In genomic region chr2:177174456-177174855, GRCh38 we compare ENCODE assay signal across 1 cellular context.
TF ChIP-seq lines count a peak whose summit lies in the region.

No MANE protein-coding gene starts in this region.

TF ChIP-seq in GM23338, 12 proteins besides CTCF, POLR2A, EP300 and RAD21 (continued from another document):
- no peak for TF ChIP-seq ZNF462 (CRISPR knock-in tag; IDR thresholded peaks at IDR 0.05)
- TF ChIP-seq ZNF114 (CRISPR knock-in tag; IDR thresholded peaks at IDR 0.05) = no peak
- no peak for TF ChIP-seq ZNF331 (CRISPR knock-in tag; IDR thresholded peaks at IDR 0.05; ENCODE audit: low read depth)
- no peak for TF ChIP-seq CREB1 (CRISPR knock-in tag; IDR thresholded peaks at IDR 0.05; ENCODE audit: low read depth)
- no peak for TF ChIP-seq JUNB (IDR thresholded peaks at IDR 0.05; ENCODE audit: unreplicated experiment)
- no peak for TF ChIP-seq NANOG (IDR thresholded peaks at IDR 0.05; ENCODE audit: borderline replicate concordance)
- no peak for TF ChIP-seq EZH2phosphoT487 (IDR thresholded peaks at IDR 0.05; ENCODE audit: unreplicated experiment)
- no peak for TF ChIP-seq EZH2 (IDR thresholded peaks at IDR 0.05; ENCODE audit: low read depth, unreplicated experiment)
- TF ChIP-seq POLR2AphosphoS5 (IDR thresholded peaks at IDR 0.05; ENCODE audit: low read depth) = no peak
- TF ChIP-seq STAT1 (IDR thresholded peaks at IDR 0.05; ENCODE audit: unreplicated experiment) = no peak
